Comparison of ENCODE assay signal across 1 cellular context in genomic region chr11:121459413-121460041, GRCh38.
A peak's percentile ranks its signal among the peaks of the same experiment; 100 is the strongest.
TF ChIP-seq lines count a peak whose summit lies in the region.

No MANE protein-coding gene starts in this region.

TF ChIP-seq in HepG2, 621 proteins besides CTCF, POLR2A, EP300 and RAD21 (continued from another document and continues in another):
- no peak for TF ChIP-seq THAP8 (CRISPR knock-in tag; IDR thresholded peaks at IDR 0.05; ENCODE audit: borderline replicate concordance)
- TF ChIP-seq HNF4A (CRISPR knock-in tag; IDR thresholded peaks at IDR 0.05): peak; percentile 97
- TF ChIP-seq ZNF609 (CRISPR knock-in tag; IDR thresholded peaks at IDR 0.05; ENCODE audit: borderline replicate concordance): peak; percentile 99
- TF ChIP-seq CREB1 (IDR thresholded peaks at IDR 0.05): no peak
- peak; percentile 76 for TF ChIP-seq CREB1 (CRISPR knock-in tag; IDR thresholded peaks at IDR 0.05)
- TF ChIP-seq BCL6 (CRISPR knock-in tag; IDR thresholded peaks at IDR 0.05): peak; percentile 96
- peak; percentile 93 for TF ChIP-seq FOSL2 (CRISPR knock-in tag; IDR thresholded peaks at IDR 0.05)
- peak; percentile 97 for TF ChIP-seq ZNF512B (CRISPR knock-in tag; IDR thresholded peaks at IDR 0.05; ENCODE audit: borderline replicate concordance)
- peak; percentile 88 for TF ChIP-seq ZNF891 (CRISPR knock-in tag; IDR thresholded peaks at IDR 0.05)
- peak; percentile 93 for TF ChIP-seq ZNF281 (CRISPR knock-in tag; IDR thresholded peaks at IDR 0.05; ENCODE audit: borderline replicate concordance)
- 0 out of 2 replicates have a peak, but pooled peaks have one; percentile 49 for TF ChIP-seq ATF6 (CRISPR knock-in tag; conservative IDR thresholded peaks at IDR 0.05)
- TF ChIP-seq ZNF792 (CRISPR knock-in tag; IDR thresholded peaks at IDR 0.05): peak; percentile 95
- TF ChIP-seq AKNA (CRISPR knock-in tag; IDR thresholded peaks at IDR 0.05; ENCODE audit: borderline replicate concordance): no peak
- 0 out of 2 replicates have a peak, but pooled peaks have one; percentile 48 for TF ChIP-seq ZNF772 (CRISPR knock-in tag; IDR thresholded peaks at IDR 0.05)
- TF ChIP-seq PITX1 (CRISPR knock-in tag; IDR thresholded peaks at IDR 0.05): peak; percentile 97
- 0 out of 2 replicates have a peak, but pooled peaks have one; percentile 29 for TF ChIP-seq ZNF34 (CRISPR knock-in tag; IDR thresholded peaks at IDR 0.05; ENCODE audit: borderline replicate concordance)
- peak; percentile 98 for TF ChIP-seq MTA1 (CRISPR knock-in tag; IDR thresholded peaks at IDR 0.05; ENCODE audit: borderline replicate concordance)
- peak; percentile 97 for TF ChIP-seq HOXD1 (CRISPR knock-in tag; IDR thresholded peaks at IDR 0.05)
- peak; percentile 69; the same call in 1 of the 2 replicates for TF ChIP-seq E2F2 (CRISPR knock-in tag; IDR thresholded peaks at IDR 0.05; ENCODE audit: borderline replicate concordance)
- TF ChIP-seq MED13 (CRISPR knock-in tag; IDR thresholded peaks at IDR 0.05): 0 out of 2 replicates have a peak, but pooled peaks have one; percentile 89
- TF ChIP-seq ZNF841 (CRISPR knock-in tag; IDR thresholded peaks at IDR 0.05; ENCODE audit: borderline replicate concordance): no peak
- TF ChIP-seq MLXIP (CRISPR knock-in tag; IDR thresholded peaks at IDR 0.05; ENCODE audit: borderline replicate concordance): peak; percentile 45; the same call in 1 of the 2 replicates
- TF ChIP-seq ZNF562 (CRISPR knock-in tag; IDR thresholded peaks at IDR 0.05; ENCODE audit: borderline replicate concordance): no peak
- TF ChIP-seq ZNF317 (CRISPR knock-in tag; IDR thresholded peaks at IDR 0.05): 0 out of 2 replicates have a peak, but pooled peaks have one; percentile 32
- no peak for TF ChIP-seq PLRG1 (conservative IDR thresholded peaks at IDR 0.05)
- TF ChIP-seq NR2F2 (IDR thresholded peaks at IDR 0.05; ENCODE audit: borderline replicate concordance, low read depth): peak; percentile 97
